8 cellular contexts compared by ENCODE assay signal in genomic region chr5:36696059-36696673, GRCh38.
DNase-seq lines count a peak whose midpoint lies in the region; ATAC-seq and TF ChIP-seq lines count a peak whose summit lies in the region.

No MANE protein-coding gene starts in this region.

- peaks cover 3% of the 10 kb centered on the region for H3K36me3 Mint-ChIP-seq in CD4-positive, CD25-positive, alpha-beta regulatory T cell

- no peaks in the 10 kb centered on the region for H3K79me2 ChIP-seq in OCI-LY7 (ENCODE audit: insufficient read depth, low read depth, low read length)

- peak; percentile 83 for TF ChIP-seq CTCF in OCI-LY7 (conservative IDR thresholded peaks at IDR 0.05; ENCODE audit: low read length)

- no peak overlapping the region for H3K27ac Mint-ChIP-seq in CD4-positive, CD25-positive, alpha-beta regulatory T cell

- no peak overlapping the region for H2AFZ ChIP-seq in OCI-LY7 (ENCODE audit: low read length)

- no peak overlapping the region for H3K4me3 Mint-ChIP-seq in CD4-positive, CD25-positive, alpha-beta regulatory T cell

- peaks cover 39% of the 10 kb centered on the region for H3K27me3 Mint-ChIP-seq in CD4-positive, CD25-positive, alpha-beta regulatory T cell

- no peaks in the 10 kb centered on the region for H3K36me3 ChIP-seq in CD4-positive, CD25-positive, alpha-beta regulatory T cell (ENCODE audit: control insufficient read depth, insufficient read depth, low read length)
- no peaks in the 10 kb centered on the region for H3K36me3 ChIP-seq in OCI-LY7 (ENCODE audit: insufficient read depth, low read length)

- peaks cover under 1% of the 10 kb centered on the region for H3K27me3 ChIP-seq in CD4-positive, CD25-positive, alpha-beta regulatory T cell (ENCODE audit: control insufficient read depth, insufficient read depth, low read length)

- no peak overlapping the region for H3K4me3 ChIP-seq in CD4-positive, CD25-positive, alpha-beta regulatory T cell (ENCODE audit: low read depth, low read length)
- H3K4me3 ChIP-seq in OCI-LY7 (ENCODE audit: low read depth, low read length, poor library complexity, severe bottlenecking): no peak overlapping the region

- H3K9me3 Mint-ChIP-seq in CD4-positive, CD25-positive, alpha-beta regulatory T cell: peaks cover 0 to 2% (median 0%) of the 10 kb centered on the region in 7 donors

- POLR2A ChIA-PET in OCI-LY7 (lab: Charles Lee): interaction anchor here (1.2 kb wide), 1 partner anchor 29 kb away, joined by 6 read pairs; no protein-coding TSS in a partner anchor

- no peaks in the 10 kb centered on the region for H3K4me1 ChIP-seq in CD4-positive, CD25-positive, alpha-beta regulatory T cell (ENCODE audit: control insufficient read depth, insufficient read depth, low read length, poor library complexity, severe bottlenecking)
- peaks cover 6% of the 10 kb centered on the region for H3K4me1 ChIP-seq in OCI-LY7 (ENCODE audit: insufficient read depth, low read length, poor library complexity, severe bottlenecking)

- intact Hi-C loops in OCI-LY7 (cut with micrococcal nuclease; ENCODE audit: unreplicated experiment): loop anchor here (5.0 kb wide), 1 partner anchor 284 kb away; no protein-coding TSS in a partner anchor

- CTCF ChIA-PET in OCI-LY7 (lab: Charles Lee; ENCODE audit: unreplicated experiment): interaction anchor here (1.3 to 1.5 kb wide), 2 partner anchors 11 to 23 kb away, joined by 3 read pairs; no protein-coding TSS in a partner anchor

- BruUV-seq in OCI-LY7 (replicated peaks; lab: Mats Ljungman, UMichigan): no TSS peak

- no peaks in the 10 kb centered on the region for H3K9me2 ChIP-seq in OCI-LY7 (ENCODE audit: insufficient read depth, low read length)

- no peaks in the 10 kb centered on the region for H3K4me1 Mint-ChIP-seq in CD4-positive, CD25-positive, alpha-beta regulatory T cell

- H3K9me3 ChIP-seq in CD4-positive, CD25-positive, alpha-beta regulatory T cell (ENCODE audit: control insufficient read depth in 2 of 2, low read length in 2 of 2): no peaks in the 10 kb centered on the region
- no peaks in the 10 kb centered on the region for H3K9me3 ChIP-seq in OCI-LY7 (ENCODE audit: low read length)

- peak in 2 of 3 donors; percentile 11 to 58 for DNase-seq in CD4-positive, CD25-positive, alpha-beta regulatory T cell
- DNase-seq in OCI-LY7 (ENCODE audit: low spot score) (peak; percentile 60), amniotic epithelial cell (ENCODE audit: low read depth) (peak; percentile 64), hepatic stellate cell (ENCODE audit: low spot score) (peak; percentile 41), mesenteric fat pad (ENCODE audit: low spot score) (no peak)
- DNase-seq in stimulated activated CD4-positive, alpha-beta T cell treated with anti-CD3 and anti-CD28 coated beads, Interleukin-12 subunit alpha, Interleukin-12 subunit beta, amount 100 ng/mL, for 4 hours: peak; percentile 21

- H3K4me2 ChIP-seq in OCI-LY7 (ENCODE audit: low read length): no peak overlapping the region

- H4K20me1 ChIP-seq in OCI-LY7 (ENCODE audit: insufficient read depth, low read length): no peaks in the 10 kb centered on the region

- ATAC-seq in CD4-positive, CD25-positive, alpha-beta regulatory T cell (ENCODE audit: low read depth in 2 of 2): peak in 1 of 2 donors; percentile 42
- ATAC-seq in GM18867 (IDR thresholded peaks at IDR 0.05; ENCODE audit: unreplicated experiment) (peak; percentile 79), HG03460 (IDR thresholded peaks at IDR 0.05; ENCODE audit: unreplicated experiment) (peak; percentile 34)

- H3K27ac ChIP-seq in CD4-positive, CD25-positive, alpha-beta regulatory T cell (ENCODE audit: insufficient read depth, low read length, poor library complexity, severe bottlenecking): no peak overlapping the region
- H3K27ac ChIP-seq in OCI-LY7 (ENCODE audit: low read depth, low read length, poor library complexity, severe bottlenecking): no peak overlapping the region
